In the genomic region with DNA sequence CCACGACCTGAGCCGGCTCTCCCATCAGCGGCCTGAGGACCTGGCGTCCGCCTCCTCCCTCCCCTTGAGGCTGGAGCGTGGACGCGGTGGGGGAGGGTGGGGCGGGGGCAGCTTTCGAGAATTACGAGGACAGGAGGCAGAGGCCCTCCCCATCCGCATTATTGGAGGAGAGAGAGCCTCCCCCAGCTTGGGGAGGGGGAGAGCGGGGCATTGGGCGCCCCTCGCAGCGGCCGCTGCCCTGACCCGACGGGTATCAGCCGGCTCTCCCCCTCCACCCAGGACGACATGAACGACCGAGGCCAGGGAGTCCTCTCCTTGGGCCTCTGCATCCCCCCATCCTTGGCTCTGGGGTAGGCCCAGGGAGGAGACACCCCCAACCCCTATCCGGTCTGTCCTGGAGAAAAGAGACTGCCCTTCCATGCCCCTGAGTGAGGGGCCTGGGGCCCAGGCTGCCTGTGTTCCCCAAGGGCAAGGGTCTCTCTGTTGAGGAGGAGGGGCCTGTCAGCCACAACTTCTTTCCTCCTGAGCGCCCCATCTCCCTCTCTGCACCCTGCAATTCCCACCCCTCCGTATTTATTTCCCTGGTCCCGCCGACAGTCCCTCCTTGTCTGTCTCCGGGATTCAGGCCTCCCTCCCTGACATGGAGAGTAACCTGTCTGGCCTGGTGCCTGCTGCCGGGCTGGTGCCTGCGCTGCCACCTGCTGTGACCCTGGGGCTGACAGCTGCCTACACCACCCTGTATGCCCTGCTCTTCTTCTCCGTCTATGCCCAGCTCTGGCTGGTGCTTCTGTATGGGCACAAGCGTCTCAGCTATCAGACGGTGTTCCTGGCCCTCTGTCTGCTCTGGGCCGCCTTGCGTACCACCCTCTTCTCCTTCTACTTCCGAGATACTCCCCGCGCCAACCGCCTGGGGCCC, we compare ENCODE assay signal across 6 cellular contexts. TPM values are rescaled to one million over a fixed set of nuclear protein-coding genes. Genes with fewer than 3 reads are reported as not detected.
DNase-seq lines count a peak whose midpoint lies in the region; TF ChIP-seq lines count a peak whose summit lies in the region.

No MANE protein-coding gene starts in this region.

- H3K4me1 ChIP-seq in BLaER1 treated with 17β-estradiol and CSF1 and Interleukin-3, amounts not matched to agents 10 nM and 100 nM, result peaks cover 25 to 31% (median 26%) of the 10 kb centered on the region in 10 experiments
- peaks cover 4 to 20% of the 10 kb centered on the region in 2 donors for H3K4me1 ChIP-seq in ascending aorta

- no peak for TF ChIP-seq CTCF in ascending aorta (IDR thresholded peaks at IDR 0.05)

- H3K36me3 ChIP-seq in BLaER1 treated with 17β-estradiol and CSF1 and Interleukin-3, amounts not matched to agents 10 nM and 100 nM, result peaks cover 0 to 20% (median 10%) of the 10 kb centered on the region in 11 experiments; a peak in 12 of 22 replicates
- peaks cover 14% of the 10 kb centered on the region; the same call in 1 of the 2 replicates for H3K36me3 ChIP-seq in KOPT-K1 (ENCODE audit: insufficient read depth, low read length)
- H3K36me3 ChIP-seq in ascending aorta, result peaks cover 0 to 5% of the 10 kb centered on the region in 2 donors

- H4K20me1 ChIP-seq in BLaER1 treated with 17β-estradiol and CSF1 and Interleukin-3, amounts not matched to agents 10 nM and 100 nM, result peaks cover 0 to 34% (median 19%) of the 10 kb centered on the region in 11 experiments; a peak in 14 of 22 replicates

- peaks cover 21 to 25% (median 21%) of the 10 kb centered on the region in 11 experiments for H3K27me3 ChIP-seq in BLaER1 treated with 17β-estradiol and CSF1 and Interleukin-3, amounts not matched to agents 10 nM and 100 nM
- peaks cover 6% of the 10 kb centered on the region for H3K27me3 ChIP-seq in ascending aorta

- DNase-seq in ascending aorta (ENCODE audit: low spot score in 2 of 2), result peak in 1 of 2 donors; percentile 62
- DNase-seq in myocyte (ENCODE audit: low read depth), result peak; percentile 52
- DNase-seq in stimulated activated CD4-positive, alpha-beta T cell treated with anti-CD3 and anti-CD28 coated beads, Interleukin-4, amount 100 ng/mL, for 1 hour, result no peak
- DNase-seq in NCI-H187 (lab: John Stamatoyannopoulos, UW), result no peak

- peak overlapping the region in 10 of 11 experiments; percentile 43 to 94 (median 84); a peak in 18 of 22 replicates for H3K27ac ChIP-seq in BLaER1 treated with 17β-estradiol and CSF1 and Interleukin-3, amounts not matched to agents 10 nM and 100 nM
- H3K27ac ChIP-seq in KOPT-K1 (ENCODE audit: low read depth, low read length, poor library complexity, severe bottlenecking) (peak overlapping the region; percentile 90), ascending aorta (peak overlapping the region; percentile 87 to 95)

- H3K4me2 ChIP-seq in BLaER1 treated with 17β-estradiol and CSF1 and Interleukin-3, amounts not matched to agents 10 nM and 100 nM, result peak overlapping the region; percentile 94 to 100 (median 97)

- peak overlapping the region; percentile 61 to 90 (median 80) for H3K4me3 ChIP-seq in BLaER1 treated with 17β-estradiol and CSF1 and Interleukin-3, amounts not matched to agents 10 nM and 100 nM
- peak overlapping the region; percentile 82 to 96 for H3K4me3 ChIP-seq in ascending aorta

- intact Hi-C loops in ascending aorta (cut with DNase I), result loop anchor here (1.0 kb wide), 1 partner anchor 19 kb away; a partner anchor contains a TSS

- peak overlapping the region; percentile 80 to 92 (median 88) for H3K9ac ChIP-seq in BLaER1 treated with 17β-estradiol and CSF1 and Interleukin-3, amounts not matched to agents 10 nM and 100 nM

- no peaks in the 10 kb centered on the region for H3K9me3 ChIP-seq in BLaER1 treated with 17β-estradiol and CSF1 and Interleukin-3, amounts not matched to agents 10 nM and 100 nM (replicated peaks in 1 of 11)
- H3K9me3 ChIP-seq in KOPT-K1 (ENCODE audit: insufficient read depth, low read length, poor library complexity, severe bottlenecking) (no peaks in the 10 kb centered on the region), ascending aorta (no peaks in the 10 kb centered on the region)

RNA-seq across cellular contexts. Expression of a gene that starts 0.5 kb away (rescaled TPM):
- 3.9 TPM for total RNA-seq in ascending aorta
- total RNA-seq in myocyte, result 28.4 and 32.9 TPM in 2 replicates
- 101 TPM for polyA plus RNA-seq in myocyte (2012)

RNA-seq across cellular contexts. Expression of a gene that starts 1.7 kb away (rescaled TPM):
- total RNA-seq in ascending aorta (175 TPM), myocyte (67.5 and 89.1 TPM in 2 replicates)
- 105 TPM for polyA plus RNA-seq in myocyte (2012)

RNA-seq across cellular contexts. Expression of a gene that starts 5.0 kb away (rescaled TPM):
- not detected for total RNA-seq in ascending aorta
- not detected in 2 replicates for total RNA-seq in myocyte
- polyA plus RNA-seq in myocyte (2012), result 0.09 TPM

RNA-seq across cellular contexts. Expression of a gene that starts 14.0 kb away (rescaled TPM):
- total RNA-seq in ascending aorta, result not detected
- total RNA-seq in myocyte, result not detected in 2 replicates
- 0.11 TPM for polyA plus RNA-seq in myocyte (2012)

RNA-seq across cellular contexts. Expression of a gene that starts 19.2 kb away (rescaled TPM):
- 53.4 TPM for total RNA-seq in ascending aorta
- total RNA-seq in myocyte, result 77.0 and 121 TPM in 2 replicates
- 32.7 TPM for polyA plus RNA-seq in myocyte (2012)
